11 cellular contexts compared by ENCODE assay signal in the genomic region with DNA sequence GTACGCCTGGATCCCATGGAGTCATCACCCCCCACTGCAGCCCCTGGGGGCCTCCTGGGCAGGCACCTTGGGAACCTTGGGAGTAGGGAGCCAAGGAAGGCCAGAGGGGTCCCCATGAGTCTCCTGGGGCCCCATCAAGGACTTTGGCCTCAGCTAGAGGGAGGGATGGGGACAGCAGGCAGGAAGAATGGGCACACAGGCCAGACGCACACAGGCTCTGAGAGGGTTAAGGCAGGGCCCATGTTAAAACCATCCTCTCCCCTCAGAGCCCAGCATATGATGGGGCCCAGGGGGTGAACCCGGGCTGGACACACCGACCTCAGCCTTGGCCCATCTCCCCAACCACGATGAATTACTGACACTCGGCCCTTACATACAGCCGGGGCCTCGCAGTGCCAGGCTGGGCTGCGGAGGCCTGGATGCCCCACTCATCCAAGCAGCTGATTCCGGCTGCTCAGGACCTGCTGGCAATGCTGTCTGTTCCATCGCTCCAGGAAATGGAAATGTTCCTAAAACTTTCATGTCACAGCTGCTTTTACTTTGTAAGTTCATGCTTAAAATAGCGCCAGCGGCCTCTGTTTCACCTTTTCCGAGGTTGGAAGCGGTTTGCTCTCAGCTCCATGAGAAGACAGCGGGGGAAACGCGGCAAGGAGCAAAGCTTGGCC. TPM values are rescaled to one million over a fixed set of nuclear protein-coding genes. Genes with fewer than 3 reads are reported as not detected.
A peak's percentile ranks its signal among the peaks of the same experiment; 100 is the strongest.
DNase-seq lines count a peak whose midpoint lies in the region; ATAC-seq, FAIRE-seq and TF ChIP-seq lines count a peak whose summit lies in the region.
"Had no signal": no experiment of that assay in that cellular context is flagged by ENCODE, and none has a peak within 500 bp of the region (broad histone marks: within the 10 kb centered on the region; RNA-seq: fewer than 3 reads in every experiment).

No MANE protein-coding gene starts in this region.

- H3K4me1 Mint-ChIP-seq in activated naive CD8-positive, alpha-beta T cell treated with anti-CD3 and anti-CD28 coated beads, Interleukin-2, amount 10 ng/mL, durations not matched to agents 7 days and 5 days, result no peaks in the 10 kb centered on the region
- H3K4me1 Mint-ChIP-seq in activated naive CD8-positive, alpha-beta T cell treated with anti-CD3 and anti-CD28 coated beads for 36 hours, result peaks cover 3% of the 10 kb centered on the region
- H3K4me1 Mint-ChIP-seq in neural crest cell, result peaks cover 38% of the 10 kb centered on the region

- DNase-seq in activated naive CD8-positive, alpha-beta T cell treated with anti-CD3 and anti-CD28 coated beads, Interleukin-2, amount 10 ng/mL, durations not matched to agents 7 days and 5 days, result peak; percentile 21
- no peak for DNase-seq in activated naive CD8-positive, alpha-beta T cell treated with anti-CD3 and anti-CD28 coated beads for 36 hours
- DNase-seq in fibroblast of mammary gland (ENCODE audit: low read depth) (peak; percentile 67), neural crest cell (ENCODE audit: low read depth, low spot score) (no peak), ureter (ENCODE audit: low spot score) (peak; percentile 69), H54 (ENCODE audit: insufficient read length, low spot score) (no peak), SKM-1 treated with dmso at 0.1 percent for 144 hours (lab: John Stamatoyannopoulos, UW; ENCODE audit: unreplicated experiment) (no peak)
- DNase-seq: activated CD4-positive, alpha-beta T cell treated with anti-CD3 and anti-CD28 coated beads for 1 hour; central memory CD4-positive, alpha-beta T cell; MM.1S had no signal

- no peaks in the 10 kb centered on the region for H3K9me3 Mint-ChIP-seq in activated naive CD8-positive, alpha-beta T cell treated with anti-CD3 and anti-CD28 coated beads, Interleukin-2, amount 10 ng/mL, durations not matched to agents 7 days and 5 days
- H3K9me3 Mint-ChIP-seq in activated naive CD8-positive, alpha-beta T cell treated with anti-CD3 and anti-CD28 coated beads for 36 hours, result no peaks in the 10 kb centered on the region
- H3K9me3 Mint-ChIP-seq in neural crest cell, result no peaks in the 10 kb centered on the region

- H3K36me3 Mint-ChIP-seq in activated naive CD8-positive, alpha-beta T cell treated with anti-CD3 and anti-CD28 coated beads, Interleukin-2, amount 10 ng/mL, durations not matched to agents 7 days and 5 days, result no peaks in the 10 kb centered on the region
- no peaks in the 10 kb centered on the region for H3K36me3 Mint-ChIP-seq in activated naive CD8-positive, alpha-beta T cell treated with anti-CD3 and anti-CD28 coated beads for 36 hours
- H3K36me3 Mint-ChIP-seq in neural crest cell (ENCODE audit: low read depth), result no peaks in the 10 kb centered on the region

- POLR2A ChIA-PET in activated naive CD8-positive, alpha-beta T cell treated with anti-CD3 and anti-CD28 coated beads, Interleukin-2, amount 10 ng/mL, durations not matched to agents 7 days and 5 days (lab: Charles Lee), result no interaction called here

- TF ChIP-seq POLR2A in H54 (IDR thresholded peaks at IDR 0.05; ENCODE audit: low read depth, low read length), result no peak

- H3K4me3 ChIP-seq in fibroblast of mammary gland (ENCODE audit: control insufficient read depth, low read depth, low read length), result no peak overlapping the region

- H3K27me3 Mint-ChIP-seq in activated naive CD8-positive, alpha-beta T cell treated with anti-CD3 and anti-CD28 coated beads, Interleukin-2, amount 10 ng/mL, durations not matched to agents 7 days and 5 days, result peaks cover 6% of the 10 kb centered on the region
- peaks cover 9% of the 10 kb centered on the region for H3K27me3 Mint-ChIP-seq in activated naive CD8-positive, alpha-beta T cell treated with anti-CD3 and anti-CD28 coated beads for 36 hours
- peaks cover 27% of the 10 kb centered on the region for H3K27me3 Mint-ChIP-seq in neural crest cell (ENCODE audit: low read depth)

- no peak for ATAC-seq in activated naive CD8-positive, alpha-beta T cell treated with anti-CD3 and anti-CD28 coated beads, Interleukin-2, amount 10 ng/mL, durations not matched to agents 7 days and 5 days (ENCODE audit: low read depth)
- ATAC-seq in HG02588 (IDR thresholded peaks at IDR 0.05; ENCODE audit: unreplicated experiment), result no peak

- no peak for FAIRE-seq in H54 (lab: Jason Lieb, UNC)

- no peak overlapping the region for H3K27ac Mint-ChIP-seq in activated naive CD8-positive, alpha-beta T cell treated with anti-CD3 and anti-CD28 coated beads, Interleukin-2, amount 10 ng/mL, durations not matched to agents 7 days and 5 days
- no peak overlapping the region for H3K27ac Mint-ChIP-seq in activated naive CD8-positive, alpha-beta T cell treated with anti-CD3 and anti-CD28 coated beads for 36 hours
- no peak overlapping the region for H3K27ac Mint-ChIP-seq in neural crest cell (ENCODE audit: unreplicated experiment)

- H3K4me3 Mint-ChIP-seq in activated naive CD8-positive, alpha-beta T cell treated with anti-CD3 and anti-CD28 coated beads, Interleukin-2, amount 10 ng/mL, durations not matched to agents 7 days and 5 days, result no peak overlapping the region
- no peak overlapping the region for H3K4me3 Mint-ChIP-seq in activated naive CD8-positive, alpha-beta T cell treated with anti-CD3 and anti-CD28 coated beads for 36 hours
- H3K4me3 Mint-ChIP-seq in neural crest cell, result peak overlapping the region; percentile 3

- TF ChIP-seq CTCF in fibroblast of mammary gland (conservative IDR thresholded peaks at IDR 0.05; ENCODE audit: control insufficient read depth, insufficient read depth, low read depth, low read length) (no peak), neural crest cell (conservative IDR thresholded peaks at IDR 0.05) (no peak)

RNA-seq across cellular contexts. Expression of a gene that starts 17.3 kb away (rescaled TPM):
- total RNA-seq in activated naive CD8-positive, alpha-beta T cell treated with anti-CD3 and anti-CD28 coated beads, Interleukin-2, amount 10 ng/mL, durations not matched to agents 7 days and 5 days, result 10 to 100 TPM; 14.1 to 15.7 TPM
- 1 to 10 TPM; 6.1 to 7.4 TPM for total RNA-seq in activated naive CD8-positive, alpha-beta T cell treated with anti-CD3 and anti-CD28 coated beads for 36 hours
- total RNA-seq in neural crest cell, result 34.8 and 35.4 TPM in 2 replicates
- total RNA-seq in ureter, result 63.5 TPM

Comparison
In these comparisons a context has a peak if more than half of its experiments do, and no peak if none do; other contexts are left out.
1. DNase-seq: peak in activated naive CD8-positive, alpha-beta T cell treated with anti-CD3 and anti-CD28 coated beads, Interleukin-2, amount 10 ng/mL, durations not matched to agents 7 days and 5 days (single experiment), fibroblast of mammary gland (single experiment) and ureter (single experiment); none in activated naive CD8-positive, alpha-beta T cell treated with anti-CD3 and anti-CD28 coated beads for 36 hours (single experiment), neural crest cell (single experiment), H54 (single experiment) and SKM-1 treated with dmso at 0.1 percent for 144 hours (single experiment).